ENCODE assay signal across 8 cellular contexts in genomic region chr2:231671617-231672350, GRCh38. TPM values are rescaled to one million over a fixed set of nuclear protein-coding genes. Genes with fewer than 3 reads are reported as not detected.
DNase-seq lines count a peak whose midpoint lies in the region; ATAC-seq and TF ChIP-seq lines count a peak whose summit lies in the region.

No MANE protein-coding gene starts in this region.

- H3K27ac ChIP-seq in heart left ventricle = peak overlapping the region; percentile 78 to 98 (median 88)
- H3K27ac ChIP-seq in right cardiac atrium (ENCODE audit: low read length) = peak overlapping the region; percentile 19

- ATAC-seq in heart left ventricle (no peak), Right ventricle myocardium inferior (no peak), HG03442 (IDR thresholded peaks at IDR 0.05; ENCODE audit: unreplicated experiment) (peak; percentile 36), right cardiac atrium (no peak), HG03469 (IDR thresholded peaks at IDR 0.05; ENCODE audit: unreplicated experiment) (no peak)

- intact Hi-C loops in heart left ventricle (cut with DNase I) = loop anchor here in 2 of 10 donors (1.0 to 5.0 kb wide), 3 partner anchors 59 to 109 kb away; no protein-coding TSS in a partner anchor
- intact Hi-C loops in Right ventricle myocardium inferior (cut with DNase I) = no loop called here
- intact Hi-C loops in right cardiac atrium (cut with DNase I) = loop anchor here in 2 of 4 donors (5.0 kb wide), 1 partner anchor 59 kb away; no protein-coding TSS in a partner anchor

- H3K27ac Mint-ChIP-seq in type B pancreatic cell = peak overlapping the region; percentile 36

- H3K4me1 ChIP-seq in heart left ventricle (peaks cover 7 to 75% (median 52%) of the 10 kb centered on the region in 12 donors), right cardiac atrium (ENCODE audit: control insufficient read depth, insufficient read depth, low read length) (no peaks in the 10 kb centered on the region)

- no peak overlapping the region for H3K4me3 Mint-ChIP-seq in type B pancreatic cell

- no peak for TF ChIP-seq CTCF in heart left ventricle (IDR thresholded peaks at IDR 0.05)
- TF ChIP-seq CTCF in type B pancreatic cell (conservative IDR thresholded peaks at IDR 0.05) = no peak

- no peaks in the 10 kb centered on the region for H3K36me3 Mint-ChIP-seq in type B pancreatic cell

- H3K9me3 Mint-ChIP-seq in type B pancreatic cell = no peaks in the 10 kb centered on the region

- no peaks in the 10 kb centered on the region for H3K36me3 ChIP-seq in heart left ventricle

- H3K4me3 ChIP-seq in heart left ventricle (no peak overlapping the region), right cardiac atrium (ENCODE audit: low read length) (no peak overlapping the region)

- peaks cover 12% of the 10 kb centered on the region for H3K4me1 Mint-ChIP-seq in type B pancreatic cell (ENCODE audit: unreplicated experiment)

- WGBS in heart left ventricle, 4 donors = 61 to 81% (median 76%) methylated on average over 13 to 19 of the region's 19 CpGs
- WGBS in right cardiac atrium = 77% methylated on average over 19 of the region's 19 CpGs

- no peaks in the 10 kb centered on the region for H3K27me3 Mint-ChIP-seq in type B pancreatic cell

- DNase-seq in heart left ventricle (no peak), Right ventricle myocardium inferior (ENCODE audit: missing footprints) (no peak), right cardiac atrium (no peak), type B pancreatic cell (ENCODE audit: extremely low spot score, unreplicated experiment) (no peak), NCI-H2227 (lab: John Stamatoyannopoulos, UW; ENCODE audit: unreplicated experiment) (no peak), NCI-H1048 (lab: John Stamatoyannopoulos, UW) (no peak)

- no peak for TF ChIP-seq POLR2A in heart left ventricle (IDR thresholded peaks at IDR 0.05)

- H3K27me3 ChIP-seq in heart left ventricle (no peaks in the 10 kb centered on the region), right cardiac atrium (ENCODE audit: control insufficient read depth, insufficient read depth) (no peaks in the 10 kb centered on the region)

- H3K9me3 ChIP-seq in heart left ventricle = no peaks in the 10 kb centered on the region
- no peaks in the 10 kb centered on the region for H3K9me3 ChIP-seq in right cardiac atrium (ENCODE audit: control insufficient read depth, low read length)

RNA-seq across cellular contexts. Expression of gene PTMA, which starts 36.5 kb away (rescaled TPM):
- 100 to 1,000 TPM; 143 to 409 (median 200) TPM for total RNA-seq in heart left ventricle
- 100 to 1,000 TPM; 403 to 707 TPM for polyA plus RNA-seq in heart left ventricle
- total RNA-seq in Right ventricle myocardium inferior = 264 TPM
- 100 to 1,000 TPM; 231 to 324 (median 314) TPM for total RNA-seq in right cardiac atrium
- polyA plus RNA-seq in right cardiac atrium = 480 TPM
- 969 and 1,228 TPM in 2 replicates for total RNA-seq in type B pancreatic cell (ENCODE audit: low replicate concordance)
